ENCODE assay signal across 1 cellular context in genomic region chr16:76653390-76654026, GRCh38.
TF ChIP-seq lines count a peak whose summit lies in the region.

No MANE protein-coding gene starts in this region.

TF ChIP-seq in GM12878, 131 proteins besides CTCF, POLR2A, EP300 and RAD21 (continued from another document):
- TF ChIP-seq RCOR1 (conservative IDR thresholded peaks at IDR 0.05; ENCODE audit: low read depth, low read length) (no peak), SMC3 (IDR thresholded peaks at IDR 0.05; ENCODE audit: borderline replicate concordance, low read length) (peak; percentile 91), YY1 (IDR thresholded peaks at IDR 0.05; ENCODE audit: low read depth, low read length) (0 out of 2 replicates have a peak, but pooled peaks have one; percentile 33), POU2F2 (IDR thresholded peaks at IDR 0.05; ENCODE audit: borderline replicate concordance, low read depth, low read length) (0 out of 3 replicates have a peak, but pooled peaks have one; percentile 15)
